Comparison of ENCODE assay signal across 34 cellular contexts in genomic region chr9:76310991-76311390, GRCh38.
DNase-seq lines count a peak whose midpoint lies in the region; ATAC-seq and TF ChIP-seq lines count a peak whose summit lies in the region.
"Had no signal": no experiment of that assay in that cellular context is flagged by ENCODE, and none has a peak within 500 bp of the region (broad histone marks: within the 10 kb centered on the region; RNA-seq: fewer than 3 reads in every experiment).

No MANE protein-coding gene starts in this region.

- peak overlapping the region; percentile 71 for H4K8ac ChIP-seq in trophoblast cell (ENCODE audit: low read depth, low read length)

- H3K4me1 Mint-ChIP-seq in Caco-2 (ENCODE audit: low read depth, unreplicated experiment) (no peaks in the 10 kb centered on the region), glutamatergic neuron (ENCODE audit: low read depth, unreplicated experiment) (peaks cover 4% of the 10 kb centered on the region)
- H3K4me1 Mint-ChIP-seq: B cell; CD14-positive monocyte; CD4-positive, alpha-beta memory T cell; CD4-positive, CD25-positive, alpha-beta regulatory T cell; CD8-positive, alpha-beta memory T cell had no signal

- H3K4me1 ChIP-seq in Caco-2 (no peaks in the 10 kb centered on the region), PC-9 (replicated peaks; ENCODE audit: insufficient read depth) (peaks cover 43% of the 10 kb centered on the region), trophoblast cell (ENCODE audit: control insufficient read depth in 1 of 2, insufficient read depth in 2 of 2, low read length in 2 of 2) (peaks cover 14 to 17% of the 10 kb centered on the region in 2 experiments), smooth muscle cell (ENCODE audit: low read depth) (no peaks in the 10 kb centered on the region), aorta (ENCODE audit: control insufficient read depth in 1 of 2, insufficient read depth in 2 of 2, low read length in 2 of 2) (no peaks in the 10 kb centered on the region)
- H3K4me1 ChIP-seq: A549, BE2C had no signal

- H3F3A ChIP-seq in PC-9 (ENCODE audit: insufficient read depth, low read depth) (peaks cover 28% of the 10 kb centered on the region), smooth muscle cell (ENCODE audit: low read depth) (no peaks in the 10 kb centered on the region)

- BruUV-seq in Caco-2 (replicated peaks; lab: Mats Ljungman, UMichigan) (no TSS peak), PC-9 (replicated peaks; lab: Mats Ljungman, UMichigan) (TSS peak; percentile 59)

- no peaks in the 10 kb centered on the region for H3K9me2 ChIP-seq in PC-9 (ENCODE audit: insufficient read depth)

- peak overlapping the region; percentile 25 for H3K18ac ChIP-seq in trophoblast cell (ENCODE audit: low read length)

- POLR2A ChIA-PET in Caco-2 (lab: Charles Lee) (no interaction called here), PC-9 (lab: Charles Lee; ENCODE audit: unreplicated experiment) (interaction anchor here (1.0 kb wide), 1 partner anchor 83 kb away, joined by 4 read pairs; the partner anchor contains the start of gene RFK)

- H3K4me3 Mint-ChIP-seq in Caco-2 (ENCODE audit: unreplicated experiment): no peak overlapping the region
- H3K4me3 Mint-ChIP-seq in glutamatergic neuron (ENCODE audit: unreplicated experiment): no peak overlapping the region
- H3K4me3 Mint-ChIP-seq: B cell; CD14-positive monocyte; CD4-positive, alpha-beta memory T cell; CD4-positive, alpha-beta T cell; CD4-positive, CD25-positive, alpha-beta regulatory T cell; CD8-positive, alpha-beta memory T cell; CD8-positive, alpha-beta T cell had no signal

- H3K27ac Mint-ChIP-seq in Caco-2 (ENCODE audit: unreplicated experiment) (peak overlapping the region; percentile 70), glutamatergic neuron (ENCODE audit: unreplicated experiment) (no peak overlapping the region)
- H3K27ac Mint-ChIP-seq: B cell; CD14-positive monocyte; CD4-positive, alpha-beta memory T cell; CD4-positive, alpha-beta T cell; CD4-positive, CD25-positive, alpha-beta regulatory T cell; CD8-positive, alpha-beta memory T cell; CD8-positive, alpha-beta T cell had no signal

- H3K14ac ChIP-seq in trophoblast cell (ENCODE audit: low read length): peak overlapping the region; percentile 94

- H3K27me3 ChIP-seq in Caco-2 (replicated peaks; ENCODE audit: control insufficient read depth, insufficient read depth, low read length) (no peaks in the 10 kb centered on the region), PC-9 (ENCODE audit: insufficient read depth, low read depth) (no peaks in the 10 kb centered on the region), trophoblast cell (ENCODE audit: insufficient read depth, low read length) (no peaks in the 10 kb centered on the region), smooth muscle cell (ENCODE audit: low read depth) (no peaks in the 10 kb centered on the region), aorta (ENCODE audit: control insufficient read depth in 1 of 2, insufficient read depth in 2 of 2, low read length in 1 of 2) (no peaks in the 10 kb centered on the region)
- H3K27me3 ChIP-seq: BE2C; BLaER1; BLaER1 treated with 17β-estradiol and CSF1 and Interleukin-3, amounts not matched to agents 10 nM and 100 nM had no signal

- no peak overlapping the region for H3K23ac ChIP-seq in trophoblast cell (ENCODE audit: low read length)

- CTCF ChIA-PET in Caco-2 (lab: Charles Lee) (no interaction called here), PC-9 (lab: Charles Lee) (interaction anchor here (0.6 kb wide), 1 partner anchor 382 kb away, joined by 4 read pairs; no protein-coding TSS in a partner anchor)

- H3K36me3 ChIP-seq in Caco-2 (ENCODE audit: control insufficient read depth, insufficient read depth, low read length): no peaks in the 10 kb centered on the region
- no peaks in the 10 kb centered on the region for H3K36me3 ChIP-seq in PC-9 (ENCODE audit: low read depth)
- no peaks in the 10 kb centered on the region for H3K36me3 ChIP-seq in trophoblast cell (ENCODE audit: control insufficient read depth in 1 of 2, insufficient read depth in 2 of 2, low read length in 2 of 2)
- no peaks in the 10 kb centered on the region for H3K36me3 ChIP-seq in smooth muscle cell (ENCODE audit: low read depth)
- H3K36me3 ChIP-seq in aorta (ENCODE audit: control insufficient read depth in 1 of 2, insufficient read depth in 2 of 2, low read length in 1 of 2): no peaks in the 10 kb centered on the region
- H3K36me3 ChIP-seq: BE2C; BLaER1; BLaER1 treated with 17β-estradiol and CSF1 and Interleukin-3, amounts not matched to agents 10 nM and 100 nM had no signal

- H3K4me3 ChIP-seq in Caco-2 (ENCODE audit: low read depth, low read length): no peak overlapping the region
- no peak overlapping the region for H3K4me3 ChIP-seq in PC-9
- H3K4me3 ChIP-seq in trophoblast cell (ENCODE audit: low read depth, low read length): no peak overlapping the region
- no peak overlapping the region for H3K4me3 ChIP-seq in smooth muscle cell
- H3K4me3 ChIP-seq in aorta (ENCODE audit: low read length in 2 of 2): no peak overlapping the region
- H3K4me3 ChIP-seq: A549; BLaER1; BLaER1 treated with 17β-estradiol and CSF1 and Interleukin-3, amounts not matched to agents 10 nM and 100 nM had no signal

- no peaks in the 10 kb centered on the region for H4K20me1 ChIP-seq in PC-9 (ENCODE audit: insufficient read depth)
- no peaks in the 10 kb centered on the region for H4K20me1 ChIP-seq in smooth muscle cell (ENCODE audit: low read depth)
- H4K20me1 ChIP-seq: BLaER1; BLaER1 treated with 17β-estradiol and CSF1 and Interleukin-3, amounts not matched to agents 10 nM and 100 nM had no signal

- H3K36me3 Mint-ChIP-seq in Caco-2 (ENCODE audit: insufficient read depth, unreplicated experiment) (no peaks in the 10 kb centered on the region), glutamatergic neuron (ENCODE audit: unreplicated experiment) (no peaks in the 10 kb centered on the region)
- H3K36me3 Mint-ChIP-seq: CD14-positive monocyte; CD4-positive, alpha-beta memory T cell; CD4-positive, CD25-positive, alpha-beta regulatory T cell; CD8-positive, alpha-beta memory T cell; CD8-positive, alpha-beta T cell had no signal

- no peak for ATAC-seq in aorta (ENCODE audit: low FRiP score)
- ATAC-seq: A549; CD8-positive, alpha-beta T cell had no signal

- H3K4ac ChIP-seq in trophoblast cell (ENCODE audit: low read depth, low read length): peak overlapping the region; percentile 64

- no peak overlapping the region for H2AFZ ChIP-seq in PC-9
- H2AFZ ChIP-seq in trophoblast cell (ENCODE audit: insufficient read depth, low read length, poor library complexity): no peak overlapping the region
- H2AFZ ChIP-seq in smooth muscle cell (ENCODE audit: low read depth): no peak overlapping the region

- H3K9ac ChIP-seq in trophoblast cell (ENCODE audit: low read length) (no peak overlapping the region), smooth muscle cell (ENCODE audit: low read depth) (no peak overlapping the region)
- H3K9ac ChIP-seq: BLaER1; BLaER1 treated with 17β-estradiol and CSF1 and Interleukin-3, amounts not matched to agents 10 nM and 100 nM had no signal

- peak overlapping the region; percentile 61 for H3K4me2 ChIP-seq in PC-9
- no peak overlapping the region for H3K4me2 ChIP-seq in trophoblast cell (ENCODE audit: low read length)
- H3K4me2 ChIP-seq in smooth muscle cell: no peak overlapping the region
- H3K4me2 ChIP-seq: A549; BLaER1; BLaER1 treated with 17β-estradiol and CSF1 and Interleukin-3, amounts not matched to agents 10 nM and 100 nM had no signal

- peak overlapping the region; percentile 84 for H2BK12ac ChIP-seq in trophoblast cell (ENCODE audit: low read length)

- no peaks in the 10 kb centered on the region for H3K9me3 Mint-ChIP-seq in Caco-2 (ENCODE audit: unreplicated experiment)
- no peaks in the 10 kb centered on the region for H3K9me3 Mint-ChIP-seq in glutamatergic neuron (ENCODE audit: unreplicated experiment)
- H3K9me3 Mint-ChIP-seq: CD4-positive, alpha-beta memory T cell; CD4-positive, alpha-beta T cell; CD4-positive, CD25-positive, alpha-beta regulatory T cell; CD8-positive, alpha-beta memory T cell; CD8-positive, alpha-beta T cell had no signal

- TF ChIP-seq CTCF in Caco-2 (IDR thresholded peaks at IDR 0.05; ENCODE audit: insufficient read depth in 1 of 2, low read depth in 1 of 2, low read length in 1 of 2, severe bottlenecking in 1 of 2, unreplicated experiment in 1 of 2) (no peak), PC-9 (conservative IDR thresholded peaks at IDR 0.05) (no peak), smooth muscle cell (IDR thresholded peaks at IDR 0.05; ENCODE audit: borderline replicate concordance, insufficient read depth, poor library complexity, severe bottlenecking) (no peak), glutamatergic neuron (IDR thresholded peaks at IDR 0.05; ENCODE audit: partially characterized antibody, unreplicated experiment) (no peak)

- H3K9me3 ChIP-seq in Caco-2 (no peaks in the 10 kb centered on the region), PC-9 (ENCODE audit: insufficient read depth, low read depth) (no peaks in the 10 kb centered on the region), trophoblast cell (ENCODE audit: insufficient read depth, low read depth, low read length) (no peaks in the 10 kb centered on the region), smooth muscle cell (replicated peaks; ENCODE audit: low read depth) (no peaks in the 10 kb centered on the region), aorta (ENCODE audit: control insufficient read depth, low read length) (no peaks in the 10 kb centered on the region)
- H3K9me3 ChIP-seq: A549; BE2C; BLaER1; BLaER1 treated with 17β-estradiol and CSF1 and Interleukin-3, amounts not matched to agents 10 nM and 100 nM had no signal

- H4K12ac ChIP-seq in trophoblast cell (ENCODE audit: low read depth, low read length): no peak overlapping the region

- H3K79me2 ChIP-seq in PC-9 (ENCODE audit: low read depth) (no peaks in the 10 kb centered on the region), trophoblast cell (ENCODE audit: control insufficient read depth, insufficient read depth, low read length, poor library complexity) (peaks cover 3% of the 10 kb centered on the region), smooth muscle cell (ENCODE audit: low read depth) (no peaks in the 10 kb centered on the region)

- H3K79me1 ChIP-seq in trophoblast cell (ENCODE audit: low read length): peaks cover 32% of the 10 kb centered on the region

- H4K91ac ChIP-seq in trophoblast cell (ENCODE audit: low read depth, low read length): peak overlapping the region; percentile 99

- peak overlapping the region; percentile 93 for H2BK5ac ChIP-seq in trophoblast cell (ENCODE audit: low read depth, low read length, poor library complexity)

- no peak overlapping the region for H2AK5ac ChIP-seq in trophoblast cell (ENCODE audit: low read length)

- WGBS in trophoblast cell (ENCODE audit: extremely low coverage, insufficient coverage, insufficient read length): no CpG with 5 or more reads among the region's 5 CpGs
- WGBS in smooth muscle cell (ENCODE audit: low lambda C conversion rate): 93% methylated on average over 5 of the region's 5 CpGs
- 92 to 98% methylated on average over 5 of the region's 5 CpGs for WGBS in aorta, 2 donors

- intact Hi-C loops in Caco-2 (cut with micrococcal nuclease; ENCODE audit: unreplicated experiment) (loop anchor here (10.0 kb wide), 1 partner anchor 64 kb away; no protein-coding TSS in a partner anchor), PC-9 (cut with micrococcal nuclease; ENCODE audit: unreplicated experiment) (loop anchor here (1.0 to 10.0 kb wide), 5 partner anchors 56 to 1226 kb away; partner anchors contain the start of genes NMRK1, OSTF1 and RFK), aorta (cut with DNase I) (no loop called here)

- peak overlapping the region; percentile 99 for H2BK120ac ChIP-seq in trophoblast cell (ENCODE audit: insufficient read depth, low read length, poor library complexity)

- DNase-seq in Caco-2 (no peak), PC-9 (no peak), trophoblast cell (peak; percentile 67 to 85), smooth muscle cell (lab: John Stamatoyannopoulos, UW; ENCODE audit: unreplicated experiment) (no peak), glutamatergic neuron (no peak), NCI-H2081 treated with DMSO at 0.1 percent for 48 hours (lab: John Stamatoyannopoulos, UW) (no peak), islet precursor cell (no peak), aorta (no peak)
- DNase-seq: 8988T; ACHN; AML-193; BE2C; C1 segment of cervical spinal cord; Calu3; CD4-positive, alpha-beta memory T cell; CD4-positive, alpha-beta T cell; CD4-positive, CD25-positive, alpha-beta regulatory T cell; CD8-positive, alpha-beta memory T cell; CD8-positive, alpha-beta T cell; COR-L47; DMS 273 treated with DMSO at 0.1 percent for 48 hours; DMS153; DMS53; DMS79; DMS79 treated with DMSO at 0.1 percent for 48 hours; DND-41; EL had no signal

- H3K27me3 Mint-ChIP-seq in Caco-2 (ENCODE audit: insufficient read depth, unreplicated experiment) (no peaks in the 10 kb centered on the region), glutamatergic neuron (ENCODE audit: unreplicated experiment) (no peaks in the 10 kb centered on the region)

- H3K27ac ChIP-seq in PC-9 (peak overlapping the region; percentile 78), trophoblast cell (ENCODE audit: low read depth, low read length) (peak overlapping the region; percentile 97), smooth muscle cell (ENCODE audit: low read depth) (peak overlapping the region; percentile 77), aorta (ENCODE audit: low read depth in 1 of 2, low read length in 2 of 2) (no peak overlapping the region)
- H3K27ac ChIP-seq: 22Rv1; BLaER1; BLaER1 treated with 17β-estradiol and CSF1 and Interleukin-3, amounts not matched to agents 10 nM and 100 nM; C4-2B had no signal

Comparison
In these comparisons a context has a peak if more than half of its experiments do, and no peak if none do; other contexts are left out.
1. DNase-seq: peak in trophoblast cell (2 of 2); none in Caco-2 (0 of 2), PC-9 (0 of 2), smooth muscle cell (single experiment), glutamatergic neuron (single experiment), NCI-H2081 treated with DMSO at 0.1 percent for 48 hours (single experiment), islet precursor cell (single experiment) and aorta (0 of 2).
2. H3K27ac ChIP-seq: peak in PC-9 (single experiment), trophoblast cell (single experiment) and smooth muscle cell (single experiment); none in aorta (0 of 2).
3. intact Hi-C loops: an anchor here in Caco-2 (10.0 kb wide) and PC-9 (1.0 to 10.0 kb wide); none called in aorta.